Comparison of ENCODE assay signal across 16 cellular contexts in the genomic region with DNA sequence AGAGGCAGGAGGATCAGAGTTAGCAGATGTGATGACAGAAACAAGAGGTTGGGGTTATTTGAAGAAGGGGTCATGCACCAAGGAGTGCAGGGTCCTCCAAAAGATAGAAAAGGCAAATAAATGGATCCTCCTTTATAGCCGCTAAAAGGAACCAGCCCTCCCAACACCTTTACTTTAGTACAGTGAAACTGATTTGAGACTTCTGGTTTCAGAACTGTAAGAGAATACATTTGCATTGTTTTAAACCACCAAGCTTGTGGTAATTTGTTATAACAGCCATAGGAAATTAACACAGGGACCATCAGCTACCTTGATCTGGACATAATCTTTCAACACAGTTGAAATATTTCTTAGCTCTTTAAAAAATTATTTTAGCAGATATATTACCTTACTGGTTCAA.
DNase-seq lines count a peak whose midpoint lies in the region; ATAC-seq and FAIRE-seq lines count a peak whose summit lies in the region.
"Had no signal": no experiment of that assay in that cellular context is flagged by ENCODE, and none has a peak within 500 bp of the region (broad histone marks: within the 10 kb centered on the region; RNA-seq: fewer than 3 reads in every experiment).

No MANE protein-coding gene starts in this region.

- no peaks in the 10 kb centered on the region for H3K36me3 Mint-ChIP-seq in IgD-negative memory B cell

- peak; percentile 30 for ATAC-seq in GM18520 (IDR thresholded peaks at IDR 0.05; ENCODE audit: unreplicated experiment)
- peak; percentile 53 for ATAC-seq in GM21390 (IDR thresholded peaks at IDR 0.05; ENCODE audit: unreplicated experiment)
- peak; percentile 42 for ATAC-seq in HG02973 (IDR thresholded peaks at IDR 0.05; ENCODE audit: unreplicated experiment)
- ATAC-seq: T-helper 17 cell had no signal

- H3K27me3 Mint-ChIP-seq in IgD-negative memory B cell, result no peaks in the 10 kb centered on the region
- H3K27me3 Mint-ChIP-seq: T-helper 17 cell had no signal

- peak overlapping the region in 3 of 4 donors; percentile 46 to 77 (median 53) for H3K4me3 Mint-ChIP-seq in IgD-negative memory B cell
- H3K4me3 Mint-ChIP-seq: T-helper 17 cell had no signal

- no peaks in the 10 kb centered on the region for H3K9me3 Mint-ChIP-seq in IgD-negative memory B cell

- DNase-seq in SKM-1 (lab: John Stamatoyannopoulos, UW; ENCODE audit: unreplicated experiment) (no peak), HTR-8/SVneo (ENCODE audit: insufficient read length, low spot score) (no peak), NCI-H2196 treated with DMSO at 0.1 percent for 48 hours (lab: John Stamatoyannopoulos, UW; ENCODE audit: unreplicated experiment) (no peak), activated T-cell treated with anti-CD3 and anti-CD28 coated beads for 4 hours (no peak)
- DNase-seq: activated effector memory CD4-positive, alpha-beta T cell treated with Interleukin-2 at 50 U/mL for 16 hours; DMS53; Kasumi-1; NCI-H2171; stimulated activated CD4-positive, alpha-beta T cell treated with anti-CD3 and anti-CD28 coated beads, Interleukin-2, amount 100 ng/mL, for 48 hours; stimulated activated naive CD4-positive, alpha-beta T cell; T-helper 17 cell had no signal

- peak overlapping the region; percentile 49 to 63 (median 58) for H3K27ac Mint-ChIP-seq in IgD-negative memory B cell
- H3K27ac Mint-ChIP-seq: T-helper 17 cell had no signal

- peaks cover 30 to 42% (median 40%) of the 10 kb centered on the region in 3 donors for H3K4me1 Mint-ChIP-seq in IgD-negative memory B cell
- H3K4me1 Mint-ChIP-seq: T-helper 17 cell had no signal

- no peak for FAIRE-seq in HTR-8/SVneo (lab: Jason Lieb, UNC)
- FAIRE-seq: RCC 7860 had no signal
